ENCODE assay signal across 1 cellular context in the genomic region with DNA sequence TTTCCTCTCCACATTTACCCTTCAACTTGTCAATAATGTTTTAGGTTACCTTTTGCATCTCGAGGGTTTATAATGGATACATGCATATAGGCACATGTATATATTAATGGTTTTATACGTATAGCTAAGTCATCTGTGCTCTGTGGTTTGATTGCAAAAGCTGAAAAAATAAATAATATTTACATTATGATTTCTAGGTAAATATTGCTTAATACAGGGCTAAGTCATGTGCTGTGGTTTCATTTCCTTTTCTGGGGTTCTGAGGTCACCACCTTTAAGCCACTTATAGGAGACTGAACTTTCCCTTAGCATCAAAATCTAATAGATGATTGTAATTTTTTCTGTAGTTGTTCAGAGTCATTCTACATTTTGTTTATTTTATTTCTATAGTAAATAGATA.
A peak's percentile ranks its signal among the peaks of the same experiment; 100 is the strongest.
TF ChIP-seq lines count a peak whose summit lies in the region.

No MANE protein-coding gene starts in this region.

TF ChIP-seq in HepG2, 621 proteins besides CTCF, POLR2A, EP300 and RAD21 (continued from another document):
- TF ChIP-seq SMC3 (IDR thresholded peaks at IDR 0.05; ENCODE audit: low read length): no peak
- TF ChIP-seq RARA (CRISPR knock-in tag; IDR thresholded peaks at IDR 0.05): peak; percentile 75
- TF ChIP-seq ZNF687 (CRISPR knock-in tag; IDR thresholded peaks at IDR 0.05): no peak
- TF ChIP-seq ZNF510 (CRISPR knock-in tag; IDR thresholded peaks at IDR 0.05; ENCODE audit: low read depth): no peak
- no peak for TF ChIP-seq SMYD3 (CRISPR knock-in tag; IDR thresholded peaks at IDR 0.05)
- TF ChIP-seq PITX1 (CRISPR knock-in tag; IDR thresholded peaks at IDR 0.05): no peak
- TF ChIP-seq GLI4 (CRISPR knock-in tag; IDR thresholded peaks at IDR 0.05; ENCODE audit: borderline replicate concordance): no peak
- TF ChIP-seq ARID5B (CRISPR knock-in tag; IDR thresholded peaks at IDR 0.05): peak; percentile 87
- peak; percentile 61; the same call in 1 of the 2 replicates for TF ChIP-seq GFI1 (CRISPR knock-in tag; IDR thresholded peaks at IDR 0.05; ENCODE audit: borderline replicate concordance)
- 0 out of 2 replicates have a peak, but pooled peaks have one; percentile 43 for TF ChIP-seq ISL2 (CRISPR knock-in tag; IDR thresholded peaks at IDR 0.05)
- TF ChIP-seq, protein P1, sequence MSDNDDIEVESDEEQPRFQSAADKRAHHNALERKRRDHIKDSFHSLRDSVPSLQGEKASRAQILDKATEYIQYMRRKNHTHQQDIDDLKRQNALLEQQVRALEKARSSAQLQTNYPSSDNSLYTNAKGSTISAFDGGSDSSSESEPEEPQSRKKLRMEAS (IDR thresholded peaks at IDR 0.05): no peak
- TF ChIP-seq, protein P2, sequence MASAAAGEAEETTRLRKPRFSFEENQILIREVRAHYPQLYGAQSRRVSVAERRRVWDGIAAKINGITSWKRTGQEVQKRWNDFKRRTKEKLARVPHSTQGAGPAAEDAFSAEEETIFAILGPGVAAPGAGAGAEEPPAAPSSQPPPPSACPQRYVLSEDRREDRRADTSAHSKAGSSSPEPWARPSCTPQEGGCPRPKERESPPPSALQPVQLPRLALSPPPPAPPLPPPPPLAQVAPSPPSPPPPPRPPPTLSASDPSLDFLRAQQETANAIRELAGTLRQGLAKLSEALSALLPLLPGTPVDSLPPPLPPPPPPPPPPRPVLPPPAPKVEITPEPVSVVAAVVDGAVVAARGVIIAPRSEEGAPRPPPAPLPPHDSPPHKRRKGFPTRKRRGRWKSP (CRISPR knock-in tag; IDR thresholded peaks at IDR 0.05): no peak; the same call in 1 of the 2 replicates
- no peak for TF ChIP-seq ZNF724P (CRISPR knock-in tag; IDR thresholded peaks at IDR 0.05; ENCODE audit: borderline replicate concordance)
- TF ChIP-seq ZNF782 (CRISPR knock-in tag; IDR thresholded peaks at IDR 0.05; ENCODE audit: borderline replicate concordance): no peak
- peak; percentile 63; the same call in 1 of the 2 replicates for TF ChIP-seq BHLHE40 (IDR thresholded peaks at IDR 0.05; ENCODE audit: low read length)
- TF ChIP-seq ZNF30 (CRISPR knock-in tag; IDR thresholded peaks at IDR 0.05): no peak
- TF ChIP-seq ZNF772 (CRISPR knock-in tag; IDR thresholded peaks at IDR 0.05): no peak
- peak; percentile 84 for TF ChIP-seq HMG20A (CRISPR knock-in tag; IDR thresholded peaks at IDR 0.05; ENCODE audit: borderline replicate concordance)
- TF ChIP-seq KAT8 (CRISPR knock-in tag; IDR thresholded peaks at IDR 0.05): 0 out of 2 replicates have a peak, but pooled peaks have one; percentile 15
- TF ChIP-seq TP53 (CRISPR knock-in tag; conservative IDR thresholded peaks at IDR 0.05): no peak
- no peak for TF ChIP-seq IRF9 (CRISPR knock-in tag; IDR thresholded peaks at IDR 0.05; ENCODE audit: borderline replicate concordance)
- TF ChIP-seq ZMAT3 (CRISPR knock-in tag; conservative IDR thresholded peaks at IDR 0.05): no peak
- no peak for TF ChIP-seq NFE2 (CRISPR knock-in tag; IDR thresholded peaks at IDR 0.05)
- TF ChIP-seq ZNF891 (CRISPR knock-in tag; IDR thresholded peaks at IDR 0.05): no peak
